8 cellular contexts compared by ENCODE assay signal in genomic region chr19:17538684-17539287, GRCh38. TPM values are rescaled to one million over a fixed set of nuclear protein-coding genes. Genes with fewer than 3 reads are reported as not detected.
DNase-seq lines count a peak whose midpoint lies in the region; ATAC-seq, FAIRE-seq and TF ChIP-seq lines count a peak whose summit lies in the region.

No MANE protein-coding gene starts in this region.

- H3K27me3 ChIP-seq in GM23338 (ENCODE audit: insufficient read depth) (peaks cover 18% of the 10 kb centered on the region; the same call in 1 of the 2 replicates), thymus (ENCODE audit: control insufficient read depth, insufficient read depth) (peaks cover 3% of the 10 kb centered on the region)

- no peaks in the 10 kb centered on the region for H3K9me2 ChIP-seq in GM23338 (ENCODE audit: insufficient read depth)

- H4K20me1 ChIP-seq in GM23338 (replicated peaks; ENCODE audit: insufficient read depth), result no peaks in the 10 kb centered on the region; the same call in 1 of the 2 replicates

- H3K27ac ChIP-seq in A549 (peak overlapping the region; percentile 63 to 78; a peak in 5 of 6 replicates), GM23338 (ENCODE audit: low read depth) (no peak overlapping the region), thymus (ENCODE audit: low read depth) (no peak overlapping the region)

- H3K36me3 ChIP-seq in GM23338 (ENCODE audit: insufficient read depth) (no peaks in the 10 kb centered on the region), thymus (ENCODE audit: control insufficient read depth, insufficient read depth) (no peaks in the 10 kb centered on the region)

- H3K4me3 ChIP-seq in A549 (peak overlapping the region; percentile 58), GM23338 (peak overlapping the region; percentile 85), thymus (ENCODE audit: low read length) (peak overlapping the region; percentile 46)

- peak overlapping the region; percentile 83 for H3K4me3 Mint-ChIP-seq in GM23338
- peak overlapping the region; percentile 77 to 94 for H3K4me3 Mint-ChIP-seq in activated T-cell treated with anti-CD3 and anti-CD28 coated beads, Interleukin-2, amount 50 U/mL, for 72 hours

- H3K27me3 Mint-ChIP-seq in GM23338 (ENCODE audit: insufficient read depth, low read depth, poor library complexity), result peaks cover 12% of the 10 kb centered on the region
- H3K27me3 Mint-ChIP-seq in activated T-cell treated with anti-CD3 and anti-CD28 coated beads, Interleukin-2, amount 50 U/mL, for 72 hours (ENCODE audit: low read depth), result peaks cover 15% of the 10 kb centered on the region

- ATAC-seq in A549 (peak; percentile 46 to 65), GM23338 (peak; percentile 40), GM21367 (IDR thresholded peaks at IDR 0.05; ENCODE audit: unreplicated experiment) (no peak)
- ATAC-seq in activated T-cell treated with anti-CD3 and anti-CD28 coated beads, Interleukin-2, amount 50 U/mL, for 72 hours (replicated peaks in 1 of 2), result peak in 1 of 2 donors; percentile 2

- no peak for FAIRE-seq in A549 (lab: Jason Lieb, UNC)

- TF ChIP-seq RAD21 in A549 (conservative IDR thresholded peaks at IDR 0.05 in 1 of 2, IDR thresholded peaks at IDR 0.05 in 1 of 2), result no peak

- 21% methylated on average over 5 of the region's 20 CpGs for WGBS in A549 (ENCODE audit: missing lambda C conversion rate)
- 12% methylated on average over 20 of the region's 20 CpGs for WGBS in thymus

- no peak for TF ChIP-seq EP300 in A549 (IDR thresholded peaks at IDR 0.05)

- H3K9me3 Mint-ChIP-seq in GM23338, result no peaks in the 10 kb centered on the region
- no peaks in the 10 kb centered on the region for H3K9me3 Mint-ChIP-seq in activated T-cell treated with anti-CD3 and anti-CD28 coated beads, Interleukin-2, amount 50 U/mL, for 72 hours

- peaks cover 6% of the 10 kb centered on the region; the same call in 1 of the 3 replicates for H3K4me1 Mint-ChIP-seq in GM23338
- H3K4me1 Mint-ChIP-seq in activated T-cell treated with anti-CD3 and anti-CD28 coated beads, Interleukin-2, amount 50 U/mL, for 72 hours (ENCODE audit: low read depth), result peaks cover 17% of the 10 kb centered on the region

- H3K9me3 ChIP-seq in A549 (no peaks in the 10 kb centered on the region), thymus (ENCODE audit: control insufficient read depth) (no peaks in the 10 kb centered on the region)

- H3K27ac Mint-ChIP-seq in GM23338, result no peak overlapping the region
- peak overlapping the region; percentile 74 for H3K27ac Mint-ChIP-seq in activated T-cell treated with anti-CD3 and anti-CD28 coated beads, Interleukin-2, amount 50 U/mL, for 72 hours

- POLR2A ChIA-PET in A549 (lab: Yijun Ruan, JAX), result no interaction called here

- H3K4me1 ChIP-seq in A549, result peaks cover 5% of the 10 kb centered on the region; the same call in 1 of the 3 replicates
- no peaks in the 10 kb centered on the region; the same call in 1 of the 2 replicates for H3K4me1 ChIP-seq in GM23338 (ENCODE audit: insufficient read depth)
- H3K4me1 ChIP-seq in thymus (ENCODE audit: control insufficient read depth, insufficient read depth, low read length), result peaks cover 6% of the 10 kb centered on the region

- H2AFZ ChIP-seq in GM23338, result peak overlapping the region; percentile 93; the same call in 1 of the 2 replicates

- CTCF ChIA-PET in A549 (lab: Yijun Ruan, JAX), result interaction anchor here (0.6 to 2.1 kb wide), 4 partner anchors 9 to 38 kb away, joined by 4 to 5 read pairs (median 5); no protein-coding TSS in a partner anchor

- no peak for TF ChIP-seq POLR2A in A549 (IDR thresholded peaks at IDR 0.05; ENCODE audit: low read length)

- H3K36me3 Mint-ChIP-seq in GM23338 (ENCODE audit: low read depth), result no peaks in the 10 kb centered on the region; the same call in 2 of the 3 replicates
- H3K36me3 Mint-ChIP-seq in activated T-cell treated with anti-CD3 and anti-CD28 coated beads, Interleukin-2, amount 50 U/mL, for 72 hours (ENCODE audit: insufficient read depth in 2 of 2), result peaks cover 0 to 2% of the 10 kb centered on the region in 2 donors

- H3K4me2 ChIP-seq in A549 (peak overlapping the region; percentile 99), GM23338 (peak overlapping the region; percentile 90)

- TF ChIP-seq CTCF in A549 (IDR thresholded peaks at IDR 0.05), result no peak
- no peak for TF ChIP-seq CTCF in GM23338 (conservative IDR thresholded peaks at IDR 0.05; ENCODE audit: low read depth in 2 of 2)

- H3F3A ChIP-seq in GM23338 (replicated peaks; ENCODE audit: low read depth), result 0 out of 2 replicates have a peak, but pooled peaks cover 3% of the 10 kb centered on the region

- no peaks in the 10 kb centered on the region for H3K79me2 ChIP-seq in GM23338 (replicated peaks; ENCODE audit: insufficient read depth)

- DNase-seq in A549 (ENCODE audit: low read depth in 1 of 2, low spot score in 1 of 2) (peak in 1 of 2 experiments; percentile 17), GM23338 (ENCODE audit: low spot score) (peak; percentile 36), iPS-NIHi7 (ENCODE audit: extremely low spot score) (peak; percentile 38), DMS 273 (lab: John Stamatoyannopoulos, UW; ENCODE audit: unreplicated experiment) (no peak)
- DNase-seq in activated T-cell treated with anti-CD3 and anti-CD28 coated beads, Interleukin-2, amount 50 U/mL, for 72 hours, result no peak
- DNase-seq in central memory CD4-positive, alpha-beta T cell, result no peak

TF ChIP-seq in A549, 52 proteins besides CTCF, POLR2A, EP300 and RAD21:
- no peak for TF ChIP-seq HDAC2 (IDR thresholded peaks at IDR 0.05)
- TF ChIP-seq BHLHE40 (IDR thresholded peaks at IDR 0.05; ENCODE audit: low read depth, low read length), result no peak
- TF ChIP-seq FOSL2 (IDR thresholded peaks at IDR 0.05), result no peak
- TF ChIP-seq FOSL2 (CRISPR knock-in tag; IDR thresholded peaks at IDR 0.05), result no peak
- TF ChIP-seq ELK1 (IDR thresholded peaks at IDR 0.05; ENCODE audit: low read depth, low read length), result no peak
- no peak for TF ChIP-seq JUN (IDR thresholded peaks at IDR 0.05)
- no peak for TF ChIP-seq RFX5 (IDR thresholded peaks at IDR 0.05)
TF ChIP-seq in A549: peak in this region for 0.

TF ChIP-seq in GM23338, 12 proteins besides CTCF, POLR2A, EP300 and RAD21 (continues in another document):
- no peak for TF ChIP-seq ETS1 (IDR thresholded peaks at IDR 0.05)

RNA-seq across cellular contexts. Expression of gene COLGALT1, which starts 16.7 kb away (rescaled TPM):
- polyA plus RNA-seq in A549 (2011; rRNA removed) (64.4 and 76.6 TPM in 2 replicates), A549 (2017; fragmentation: RNase III; extraction: RNeasy Plus Mini Kit Qiagen cat#74134 plus additional on column Dnase treatment) (54.5 to 57.2 TPM (median 57.1 TPM) in 3 replicates), GM23338 (2016; fragmentation: Nextera tagmentation; extraction: Ambion mirVana) (16.1 and 18.2 TPM in 2 replicates), thymus (69.5 TPM)
- 85.2 and 98.4 TPM in 2 replicates for polyA plus RNA-seq in A549 (2012; cell fraction: cytosol; rRNA removed)
- 122 and 138 TPM in 2 replicates for polyA plus RNA-seq in A549 (2012; cell fraction: nucleus; rRNA removed)
- polyA minus RNA-seq in A549 (2011; rRNA and poly(A)+ RNA removed), result 185 and 186 TPM in 2 replicates
- 52.0 and 63.4 TPM in 2 replicates for total RNA-seq in GM23338 (2014; rRNA removed; shearing (Covaris generic))
- 10 to 100 TPM; 38.3 to 46.3 TPM for total RNA-seq in activated T-cell treated with anti-CD3 and anti-CD28 coated beads, Interleukin-2, amount 50 U/mL, for 72 hours

RNA-seq across cellular contexts. Expression of gene PGLS, which starts 27.3 kb away (rescaled TPM):
- 24.9 and 28.8 TPM in 2 replicates for polyA plus RNA-seq in A549 (2011; rRNA removed)
- polyA plus RNA-seq in A549 (2012; cell fraction: cytosol; rRNA removed), result 55.6 and 75.8 TPM in 2 replicates
- polyA plus RNA-seq in A549 (2012; cell fraction: nucleus; rRNA removed), result 72.0 and 80.2 TPM in 2 replicates
- 37.2 to 49.4 TPM (median 45.7 TPM) in 3 replicates for polyA plus RNA-seq in A549 (2017; fragmentation: RNase III; extraction: RNeasy Plus Mini Kit Qiagen cat#74134 plus additional on column Dnase treatment)
- polyA minus RNA-seq in A549 (2011; rRNA and poly(A)+ RNA removed), result 41.5 and 47.5 TPM in 2 replicates
- 55.4 and 63.5 TPM in 2 replicates for total RNA-seq in GM23338 (2014; rRNA removed; shearing (Covaris generic))
- polyA plus RNA-seq in GM23338 (2016; fragmentation: Nextera tagmentation; extraction: Ambion mirVana), result 56.9 and 62.2 TPM in 2 replicates
- total RNA-seq in activated T-cell treated with anti-CD3 and anti-CD28 coated beads, Interleukin-2, amount 50 U/mL, for 72 hours, result 10 to 100 TPM; 56.5 to 63.6 TPM
- polyA plus RNA-seq in thymus, result 73.5 TPM

Comparison
In these comparisons a context has a peak if more than half of its experiments do, and no peak if none do; other contexts are left out.
1. DNase-seq: peak in GM23338 (single experiment) and iPS-NIHi7 (single experiment); none in activated T-cell treated with anti-CD3 and anti-CD28 coated beads, Interleukin-2, amount 50 U/mL, for 72 hours (0 of 2), central memory CD4-positive, alpha-beta T cell (single experiment) and DMS 273 (single experiment).
2. H3K27ac ChIP-seq: peak in A549 (2 of 2); none in GM23338 (single experiment) and thymus (single experiment).
3. Peak in every context shown above with its lines, with median percentiles within 50 percentile points of each other: H3K4me3 ChIP-seq.